In genomic region chr9:109759584-109759983, GRCh38 we compare ENCODE assay signal across 9 cellular contexts. TPM values are rescaled to one million over a fixed set of nuclear protein-coding genes. Genes with fewer than 3 reads are reported as not detected.
"Had no signal": no experiment of that assay in that cellular context is flagged by ENCODE, and none has a peak within 500 bp of the region (broad histone marks: within the 10 kb centered on the region; RNA-seq: fewer than 3 reads in every experiment).

No MANE protein-coding gene starts in this region.

- ATAC-seq: GM12878 had no signal

- DNase-seq: GDM1, GF-D8 had no signal

- H3K4me3 ChIP-seq: GM12878 had no signal

- FAIRE-seq: G401.6, GM12878, GM12891, GM12892, GM18507, GM19239 had no signal

RNA-seq across cellular contexts. Expression of gene PALM2AKAP2, which starts 20.4 kb away (rescaled TPM):
- total RNA-seq: G401, GM12878 had no signal
